In the genomic region with DNA sequence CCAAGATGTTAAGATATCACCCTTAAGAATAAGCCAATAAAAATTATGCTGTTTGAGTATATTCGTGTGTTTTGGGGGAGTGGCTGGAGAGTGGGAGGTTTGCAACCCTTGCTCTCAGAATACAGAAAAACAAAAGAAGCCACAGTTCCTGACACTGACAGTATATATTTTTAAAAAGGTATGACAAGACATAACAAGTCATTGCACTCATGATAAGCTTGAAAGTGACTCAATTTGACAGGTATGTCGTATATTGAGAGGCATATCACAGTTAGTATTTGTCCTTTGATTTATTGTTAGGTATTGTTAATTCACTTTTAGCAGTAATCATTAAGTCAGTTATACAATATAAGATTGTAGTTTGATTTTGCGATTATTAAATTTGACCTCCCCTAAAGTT, we compare ENCODE assay signal across 30 cellular contexts.
"Had no signal": no experiment of that assay in that cellular context is flagged by ENCODE, and none has a peak within 500 bp of the region (broad histone marks: within the 10 kb centered on the region; RNA-seq: fewer than 3 reads in every experiment).

No MANE protein-coding gene starts in this region.

- H3K4me3 Mint-ChIP-seq: activated B cell treated with CpG ODN at 0.5 μM for 24 hours; activated CD4-positive, alpha-beta T cell treated with anti-CD3 and anti-CD28 coated beads, Interleukin-2, amount 10 ng/mL, durations not matched to agents 24 days and 14 days; activated CD8-positive, alpha-beta memory T cell treated with anti-CD3 and anti-CD28 coated beads, Interleukin-2, amount 10 ng/mL, durations not matched to agents 7 days and 5 days; activated naive CD4-positive, alpha-beta T cell treated with anti-CD3 and anti-CD28 coated beads, Interleukin-2, amount 50 U/mL, for 24 hours; activated T-cell treated with anti-CD3 and anti-CD28 coated beads, Interleukin-2, amount 50 U/mL, for 24 hours; activated T-helper 1 cell treated with anti-CD3 and anti-CD28 coated beads, Interleukin-12 subunit alpha, Interleukin-12 subunit beta, Interleukin-2, Interleukin-4 antibody, amounts not matched to agents 30 ng/mL and 10 ng/mL and 1 ng/mL, durations not matched to agents 14 hours and 24 hours and 36 hours; brain; T-cell had no signal

- FAIRE-seq: TTC549 had no signal

- H3K4me1 Mint-ChIP-seq: activated B cell treated with CpG ODN at 0.5 μM for 24 hours; activated CD4-positive, alpha-beta T cell treated with anti-CD3 and anti-CD28 coated beads, Interleukin-2, amount 10 ng/mL, durations not matched to agents 24 days and 14 days; activated CD8-positive, alpha-beta memory T cell treated with anti-CD3 and anti-CD28 coated beads, Interleukin-2, amount 10 ng/mL, durations not matched to agents 7 days and 5 days; activated naive CD4-positive, alpha-beta T cell treated with anti-CD3 and anti-CD28 coated beads, Interleukin-2, amount 50 U/mL, for 24 hours; brain; T-cell had no signal

- H3K9me3 ChIP-seq: ascending aorta, Peyer's patch had no signal

- ATAC-seq: activated CD8-positive, alpha-beta memory T cell treated with anti-CD3 and anti-CD28 coated beads, Interleukin-2, amount 10 ng/mL, durations not matched to agents 7 days and 5 days; T-cell had no signal

- H3K9me3 Mint-ChIP-seq: activated CD4-positive, alpha-beta T cell treated with anti-CD3 and anti-CD28 coated beads, Interleukin-2, amount 10 ng/mL, durations not matched to agents 24 days and 14 days; activated naive CD4-positive, alpha-beta T cell treated with anti-CD3 and anti-CD28 coated beads, Interleukin-2, amount 50 U/mL, for 24 hours; activated T-cell treated with anti-CD3 and anti-CD28 coated beads, Interleukin-2, amount 50 U/mL, for 24 hours; activated T-helper 1 cell treated with anti-CD3 and anti-CD28 coated beads, Interleukin-12 subunit alpha, Interleukin-12 subunit beta, Interleukin-2, Interleukin-4 antibody, amounts not matched to agents 30 ng/mL and 10 ng/mL and 1 ng/mL, durations not matched to agents 14 hours and 24 hours and 36 hours; T-cell had no signal

- H3K4me1 ChIP-seq: Peyer's patch had no signal

- H3K4me3 ChIP-seq: ascending aorta, cardiac muscle cell, Peyer's patch, SK-N-MC had no signal

- H3K27ac ChIP-seq: ascending aorta, cardiac muscle cell, Peyer's patch, SK-N-MC had no signal

- H3K36me3 Mint-ChIP-seq: activated naive CD4-positive, alpha-beta T cell treated with anti-CD3 and anti-CD28 coated beads, Interleukin-2, amount 50 U/mL, for 24 hours; brain; T-cell had no signal

- H3K36me3 ChIP-seq: ascending aorta, cardiac muscle cell, Peyer's patch had no signal

- H3K27me3 ChIP-seq: ascending aorta, cardiac muscle cell, Peyer's patch had no signal

- H3K27ac Mint-ChIP-seq: activated B cell treated with CpG ODN at 0.5 μM for 24 hours; activated CD4-positive, alpha-beta T cell treated with anti-CD3 and anti-CD28 coated beads, Interleukin-2, amount 10 ng/mL, durations not matched to agents 24 days and 14 days; activated CD8-positive, alpha-beta memory T cell treated with anti-CD3 and anti-CD28 coated beads, Interleukin-2, amount 10 ng/mL, durations not matched to agents 7 days and 5 days; activated naive CD4-positive, alpha-beta T cell treated with anti-CD3 and anti-CD28 coated beads, Interleukin-2, amount 50 U/mL, for 24 hours; activated T-cell treated with anti-CD3 and anti-CD28 coated beads, Interleukin-2, amount 50 U/mL, for 24 hours; activated T-helper 1 cell treated with anti-CD3 and anti-CD28 coated beads, Interleukin-12 subunit alpha, Interleukin-12 subunit beta, Interleukin-2, Interleukin-4 antibody, amounts not matched to agents 30 ng/mL and 10 ng/mL and 1 ng/mL, durations not matched to agents 14 hours and 24 hours and 36 hours; brain; T-cell had no signal

- DNase-seq: activated B cell treated with CpG ODN at 0.5 μM for 24 hours; activated CD4-positive, alpha-beta T cell treated with anti-CD3 and anti-CD28 coated beads for 1 hour; activated CD4-positive, alpha-beta T cell treated with anti-CD3 and anti-CD28 coated beads, Interleukin-2, amount 10 ng/mL, durations not matched to agents 24 days and 14 days; activated CD4-positive, alpha-beta T cell treated with anti-CD3 and anti-CD28 coated beads, Interleukin-2, amount 50 U/mL, for 48 hours; activated CD8-positive, alpha-beta memory T cell treated with anti-CD3 and anti-CD28 coated beads, Interleukin-2, amount 10 ng/mL, durations not matched to agents 7 days and 5 days; activated effector memory CD4-positive, alpha-beta T cell treated with Interleukin-2 at 50 U/mL for 16 hours; activated naive CD4-positive, alpha-beta T cell; activated T-cell treated with anti-CD3 and anti-CD28 coated beads, Interleukin-2, amount 50 U/mL, for 24 hours; amniotic stem cell; KG1; NCI-H1092; NCI-H1417 treated with DMSO at 0.1 percent for 48 hours; NCI-H1694; NCI-H2029 treated with DMSO at 0.1 percent for 48 hours; NCI-H510A treated with DMSO at 0.1 percent for 48 hours; NCI-H69; NK-92 treated with Interleukin-12 subunit alpha and Interleukin-12 subunit beta, amount 100 ng/mL, for 24 hours; OCI-M1; Peyer's patch; SIG-M5; T-cell; T-helper 2 cell; T1000 had no signal
